Comparison of ENCODE assay signal across 15 cellular contexts in the genomic region with DNA sequence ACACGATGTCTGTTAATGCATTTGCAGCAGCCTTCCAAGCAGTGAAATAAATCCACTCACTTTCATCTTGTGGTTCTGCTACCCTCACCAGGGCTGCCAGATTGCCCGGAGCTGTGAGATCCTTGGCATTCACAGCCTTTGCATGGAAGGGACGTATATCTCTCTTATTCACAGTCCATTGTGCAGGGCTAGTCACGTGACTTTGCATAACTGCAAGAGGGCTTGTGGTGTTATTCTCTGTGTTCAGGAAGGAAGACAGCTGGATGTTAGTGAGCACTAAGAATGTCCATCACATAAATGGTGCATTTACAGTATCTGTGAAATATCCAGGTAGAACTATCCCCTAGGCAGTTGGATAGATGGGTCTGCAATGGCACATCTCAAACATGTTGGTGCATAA.
DNase-seq lines count a peak whose midpoint lies in the region; FAIRE-seq and TF ChIP-seq lines count a peak whose summit lies in the region.
"Had no signal": no experiment of that assay in that cellular context is flagged by ENCODE, and none has a peak within 500 bp of the region (broad histone marks: within the 10 kb centered on the region; RNA-seq: fewer than 3 reads in every experiment).

No MANE protein-coding gene starts in this region.

- H2AFZ ChIP-seq in mammary epithelial cell (ENCODE audit: low read depth, low read length) = no peak overlapping the region
- H2AFZ ChIP-seq in H1 (ENCODE audit: low read length) = peak overlapping the region; percentile 68
- H2AFZ ChIP-seq: GM23248 had no signal

- BruUV-seq in MCF 10A (replicated peaks; lab: Mats Ljungman, UMichigan) (no TSS peak), mammary epithelial cell (replicated peaks; lab: Mats Ljungman, UMichigan) (no TSS peak)

- 0% methylated on average over 4 of the region's 4 CpGs for whole genome bisulfite sequencing in mammary epithelial cell (ENCODE audit: low coverage, missing lambda C conversion rate)
- 82% methylated on average over 4 of the region's 4 CpGs; no CpG with 5 or more reads in 1 of the 2 experiments for WGBS in H1 (ENCODE audit: extremely low coverage in 1 of 2, insufficient coverage in 1 of 2, insufficient read length in 1 of 2, insufficient replicate concordance in 2 of 2, low coverage in 1 of 2, low lambda C conversion rate in 2 of 2, missing lambda C conversion rate in 1 of 2), 2 experiments

- no peak overlapping the region for H3K4me2 ChIP-seq in mammary epithelial cell (ENCODE audit: insufficient read depth, low read depth, low read length)
- H3K4me2 ChIP-seq in H1 (ENCODE audit: insufficient read depth in 1 of 2, low read depth in 2 of 2, low read length in 2 of 2) = no peak overlapping the region
- H3K4me2 ChIP-seq: BLaER1 treated with 17β-estradiol and CSF1 and Interleukin-3, amounts not matched to agents 10 nM and 100 nM had no signal

- H3K36me3 ChIP-seq in mammary epithelial cell (ENCODE audit: insufficient read depth, low read length) (no peaks in the 10 kb centered on the region), H1 (ENCODE audit: control insufficient read depth in 2 of 4, insufficient read depth in 4 of 4, low read length in 3 of 4) (no peaks in the 10 kb centered on the region)
- H3K36me3 ChIP-seq: BLaER1 treated with 17β-estradiol and CSF1 and Interleukin-3, amounts not matched to agents 10 nM and 100 nM had no signal

- intact Hi-C loops in MCF 10A (cut with micrococcal nuclease) = no loop called here
- intact Hi-C loops in mammary epithelial cell (cut with micrococcal nuclease) = no loop called here

- H2AK5ac ChIP-seq in H1 (ENCODE audit: low read depth, low read length) = no peak overlapping the region

- H2BK20ac ChIP-seq in H1 (ENCODE audit: low read length) = no peak overlapping the region

- CTCF ChIA-PET in MCF 10A (lab: Yijun Ruan, JAX) (interaction anchor here (0.6 kb wide), 1 partner anchor 9 kb away, joined by 3 read pairs; no protein-coding TSS in a partner anchor), mammary epithelial cell (lab: Charles Lee; ENCODE audit: low non-redundant PET) (no interaction called here), H1 (lab: Charles Lee; ENCODE audit: partially characterized antibody) (interaction anchor here (0.5 to 2.1 kb wide), 2 partner anchors 29 to 31 kb away, joined by 3 to 5 read pairs; no protein-coding TSS in a partner anchor)

- H3K79me1 ChIP-seq in H1 (ENCODE audit: low read depth, low read length) = no peaks in the 10 kb centered on the region

- no peak for FAIRE-seq in H1 (lab: Jason Lieb, UNC)
- peak; percentile 56 for FAIRE-seq in urothelium cell line (lab: Jason Lieb, UNC)

- POLR2A ChIA-PET in MCF 10A (lab: Yijun Ruan, JAX) = no interaction called here
- POLR2A ChIA-PET in H1 (lab: Charles Lee; ENCODE audit: partially characterized antibody) = no interaction called here

- no peak overlapping the region for H3K56ac ChIP-seq in H1 (replicated peaks; ENCODE audit: insufficient read length, low read depth, low read length)

- H3K27ac ChIP-seq in mammary epithelial cell (ENCODE audit: insufficient read depth, low read depth, low read length) (no peak overlapping the region), H1 (ENCODE audit: low read depth, low read length) (no peak overlapping the region), coronary artery (no peak overlapping the region)
- H3K27ac ChIP-seq: BLaER1 treated with 17β-estradiol and CSF1 and Interleukin-3, amounts not matched to agents 10 nM and 100 nM; GM23248 had no signal

- H3K9me3 ChIP-seq in mammary epithelial cell (replicated peaks; ENCODE audit: insufficient read depth, low read length) (no peaks in the 10 kb centered on the region), H1 (ENCODE audit: insufficient read depth in 2 of 2, low read depth in 1 of 2, low read length in 1 of 2) (no peaks in the 10 kb centered on the region)

- no peak overlapping the region for H3K27ac Mint-ChIP-seq in MCF 10A (ENCODE audit: low read depth, unreplicated experiment)
- H3K27ac Mint-ChIP-seq: CD4-positive, alpha-beta T cell; H9 had no signal

- H3K4ac ChIP-seq in H1 (replicated peaks; ENCODE audit: insufficient read length, low read depth, low read length) = no peak overlapping the region

- H3K23ac ChIP-seq in H1 (ENCODE audit: insufficient read length) = no peak overlapping the region

- H3K4me3 ChIP-seq in mammary epithelial cell (replicated peaks in 1 of 3; ENCODE audit: insufficient read depth in 1 of 3, low read depth in 2 of 3, low read length in 3 of 3) = no peak overlapping the region
- no peak overlapping the region for H3K4me3 ChIP-seq in H1 (ENCODE audit: extremely low read depth in 1 of 4, insufficient read depth in 2 of 4, low read depth in 3 of 4, low read length in 4 of 4)
- H3K4me3 ChIP-seq in coronary artery = no peak overlapping the region
- H3K4me3 ChIP-seq: BLaER1 treated with 17β-estradiol and CSF1 and Interleukin-3, amounts not matched to agents 10 nM and 100 nM; GM23248 had no signal

- no peak overlapping the region for H4K8ac ChIP-seq in H1 (ENCODE audit: extremely low read depth, insufficient read depth, low read length)

- no peaks in the 10 kb centered on the region for H3K36me3 Mint-ChIP-seq in MCF 10A (ENCODE audit: insufficient read depth, unreplicated experiment)

- TF ChIP-seq RAD21 in H1 (IDR thresholded peaks at IDR 0.05 in 1 of 2, conservative IDR thresholded peaks at IDR 0.05 in 1 of 2; ENCODE audit: low read depth in 2 of 2, low read length in 2 of 2) = no peak

- H3K4me1 ChIP-seq in mammary epithelial cell (ENCODE audit: insufficient read depth, low read length) = no peaks in the 10 kb centered on the region
- no peaks in the 10 kb centered on the region for H3K4me1 ChIP-seq in H1 (replicated peaks in 1 of 4; ENCODE audit: control insufficient read depth in 3 of 4, insufficient read depth in 4 of 4, low read length in 3 of 4)
- H3K4me1 ChIP-seq: BLaER1 treated with 17β-estradiol and CSF1 and Interleukin-3, amounts not matched to agents 10 nM and 100 nM had no signal

- no peaks in the 10 kb centered on the region for H3K27me3 ChIP-seq in mammary epithelial cell (ENCODE audit: insufficient read depth, low read length)
- H3K27me3 ChIP-seq in H1 (replicated peaks in 1 of 4; ENCODE audit: control insufficient read depth in 3 of 4, extremely low read depth in 1 of 4, insufficient read depth in 3 of 4, low read length in 3 of 4) = peaks cover 0 to 2% (median 0%) of the 10 kb centered on the region in 4 experiments; a peak in 1 of 7 replicates
- H3K27me3 ChIP-seq: BLaER1 treated with 17β-estradiol and CSF1 and Interleukin-3, amounts not matched to agents 10 nM and 100 nM had no signal

- no peaks in the 10 kb centered on the region for H3K9me3 Mint-ChIP-seq in MCF 10A (ENCODE audit: unreplicated experiment)
- H3K9me3 Mint-ChIP-seq: CD4-positive, alpha-beta T cell; H9 had no signal

- no peak overlapping the region for H3K18ac ChIP-seq in H1 (ENCODE audit: extremely low read depth, low read length)

- no peak for TF ChIP-seq POLR2A in H1 (IDR thresholded peaks at IDR 0.05; ENCODE audit: control extremely low read depth in 1 of 2, low read depth in 2 of 2, low read length in 2 of 2)

- H4K91ac ChIP-seq in H1 (replicated peaks; ENCODE audit: insufficient read length, low read length) = no peak overlapping the region

- no peak overlapping the region for H4K5ac ChIP-seq in H1 (ENCODE audit: insufficient read length, low read depth, low read length)

- H2BK5ac ChIP-seq in H1 (ENCODE audit: low read depth, low read length) = no peak overlapping the region

- no peak for TF ChIP-seq EP300 in H1 (IDR thresholded peaks at IDR 0.05; ENCODE audit: borderline replicate concordance in 1 of 2, low read depth in 2 of 2, low read length in 2 of 2)

- H4K20me1 ChIP-seq in mammary epithelial cell (ENCODE audit: insufficient read depth, low read length) (no peaks in the 10 kb centered on the region), H1 (replicated peaks in 1 of 2; ENCODE audit: control insufficient read depth in 1 of 2, insufficient read depth in 2 of 2, low read length in 2 of 2) (no peaks in the 10 kb centered on the region)
- H4K20me1 ChIP-seq: BLaER1 treated with 17β-estradiol and CSF1 and Interleukin-3, amounts not matched to agents 10 nM and 100 nM had no signal

- dilution Hi-C loops in mammary epithelial cell (cut with HindIII; ENCODE audit: low sequenced_read_pairs) = no loop called here

- in situ Hi-C loops in mammary epithelial cell (cut with MboI; ENCODE audit: low sequenced_read_pairs in 2 of 2) = no loop called here

- H3K4me3 Mint-ChIP-seq in MCF 10A (ENCODE audit: unreplicated experiment) = no peak overlapping the region
- H3K4me3 Mint-ChIP-seq: CD4-positive, alpha-beta T cell; H9 had no signal

- no peaks in the 10 kb centered on the region for H3K23me2 ChIP-seq in H1 (ENCODE audit: low read depth, low read length)

- no peak overlapping the region for H3K9ac ChIP-seq in mammary epithelial cell (ENCODE audit: insufficient read depth, low read length)
- no peak overlapping the region for H3K9ac ChIP-seq in H1 (replicated peaks in 1 of 4; ENCODE audit: extremely low read depth in 1 of 4, low read depth in 3 of 4, low read length in 3 of 4)
- H3K9ac ChIP-seq: BLaER1 treated with 17β-estradiol and CSF1 and Interleukin-3, amounts not matched to agents 10 nM and 100 nM; GM23248 had no signal

- no peak overlapping the region for H3K14ac ChIP-seq in H1 (ENCODE audit: insufficient read length)

- no peak for TF ChIP-seq CTCF in MCF 10A (IDR thresholded peaks at IDR 0.05; ENCODE audit: unreplicated experiment)
- no peak for TF ChIP-seq CTCF in mammary epithelial cell (conservative IDR thresholded peaks at IDR 0.05 in 1 of 2, IDR thresholded peaks at IDR 0.05 in 1 of 2; ENCODE audit: extremely low read depth in 1 of 2, insufficient read depth in 1 of 2, low read depth in 1 of 2, low read length in 2 of 2)
- no peak for TF ChIP-seq CTCF in H1 (IDR thresholded peaks at IDR 0.05; ENCODE audit: control extremely low read depth in 1 of 3, insufficient read depth in 1 of 3, low read depth in 1 of 3, low read length in 3 of 3)
- no peak for TF ChIP-seq CTCF in coronary artery (IDR thresholded peaks at IDR 0.05)

- H2BK120ac ChIP-seq in H1 (replicated peaks; ENCODE audit: low read depth, low read length) = no peak overlapping the region

- H2BK15ac ChIP-seq in H1 (ENCODE audit: low read length) = no peak overlapping the region

- H2BK12ac ChIP-seq in H1 (ENCODE audit: low read depth, low read length) = no peak overlapping the region

- no peaks in the 10 kb centered on the region for H3K27me3 Mint-ChIP-seq in MCF 10A (ENCODE audit: insufficient read depth, unreplicated experiment)

- peak; percentile 16 for DNase-seq in MCF 10A (ENCODE audit: unreplicated experiment)
- no peak for DNase-seq in mammary epithelial cell
- DNase-seq in RPMI7951 (ENCODE audit: low read depth) = peak; percentile 1
- no peak for DNase-seq in H1 (ENCODE audit: low read depth in 1 of 2, low spot score in 2 of 2)
- no peak for DNase-seq in urothelium cell line (ENCODE audit: low spot score)
- DNase-seq in coronary artery (ENCODE audit: low spot score) = no peak
- DNase-seq in UCSD-AML1 (lab: John Stamatoyannopoulos, UW; ENCODE audit: unreplicated experiment) = no peak
- no peak for DNase-seq in activated gamma-delta T cell treated with Interleukin-2 at 50 U/mL for 16 hours
- DNase-seq: ACHN; Calu3; CD4-positive, alpha-beta T cell; DMS 273 treated with DMSO at 0.1 percent for 48 hours; GM23248; H9 had no signal

- H3K4me1 Mint-ChIP-seq in MCF 10A (ENCODE audit: insufficient read depth, unreplicated experiment) = no peaks in the 10 kb centered on the region
- H3K4me1 Mint-ChIP-seq: H9 had no signal

- H3K79me2 ChIP-seq in mammary epithelial cell (ENCODE audit: insufficient read depth, low read length) = no peaks in the 10 kb centered on the region
- no peaks in the 10 kb centered on the region for H3K79me2 ChIP-seq in H1 (ENCODE audit: control insufficient read depth in 1 of 2, insufficient read depth in 2 of 2, low read length in 2 of 2)

Comparison
In these comparisons a context has a peak if more than half of its experiments do, and no peak if none do; other contexts are left out.
1. DNase-seq: peak in MCF 10A (single experiment) and RPMI7951 (single experiment); none in mammary epithelial cell (single experiment), H1 (0 of 2), urothelium cell line (single experiment), coronary artery (single experiment), UCSD-AML1 (single experiment) and activated gamma-delta T cell treated with Interleukin-2 at 50 U/mL for 16 hours (single experiment).